22 cellular contexts compared by ENCODE assay signal in genomic region chr16:17488506-17488905, GRCh38.
"Had no signal": no experiment of that assay in that cellular context is flagged by ENCODE, and none has a peak within 500 bp of the region (broad histone marks: within the 10 kb centered on the region; RNA-seq: fewer than 3 reads in every experiment).

No MANE protein-coding gene starts in this region.

- ATAC-seq: gastrocnemius medialis, heart right ventricle, left colon, left lobe of liver, lower lobe of right lung, mucosa of descending colon had no signal

- H3K27ac ChIP-seq: coronary artery, dorsolateral prefrontal cortex, esophagus muscularis mucosa, gastrocnemius medialis, heart right ventricle, left ventricle myocardium inferior, lower lobe of right lung had no signal

- H3K9me3 Mint-ChIP-seq: memory B cell, mesothelial cell of epicardium had no signal

- H3K36me3 ChIP-seq: esophagus muscularis mucosa, gastrocnemius medialis, heart right ventricle, left ventricle myocardium inferior, lower lobe of right lung had no signal

- H3K4me3 Mint-ChIP-seq: memory B cell, mesothelial cell of epicardium, naive B cell had no signal

- H3K4me3 ChIP-seq: coronary artery, dorsolateral prefrontal cortex, esophagus muscularis mucosa, gastrocnemius medialis, heart right ventricle, left ventricle myocardium inferior, lower lobe of right lung, mucosa of descending colon had no signal

- H3K27me3 ChIP-seq: gastrocnemius medialis had no signal

- H3K27ac Mint-ChIP-seq: memory B cell, mesothelial cell of epicardium had no signal

- H3K9me3 ChIP-seq: esophagus muscularis mucosa, gastrocnemius medialis, lower lobe of right lung, mucosa of descending colon had no signal

- H3K4me1 ChIP-seq: esophagus muscularis mucosa, gastrocnemius medialis, heart right ventricle, left ventricle myocardium inferior, lower lobe of right lung had no signal

- H3K36me3 Mint-ChIP-seq: memory B cell, mesothelial cell of epicardium, naive B cell had no signal

- DNase-seq: dermis blood vessel endothelial cell; dorsolateral prefrontal cortex; effector CD4-positive, alpha-beta T cell; effector memory CD4-positive, alpha-beta T cell; foreskin melanocyte; gastrocnemius medialis; glutamatergic neuron; head of caudate nucleus; heart right ventricle; hippocampal formation; kidney; kidney glomerular epithelial cell; left colon; left ventricle myocardium inferior; lower lobe of right lung; mucosa of descending colon; naive B cell had no signal
